In the genomic region with DNA sequence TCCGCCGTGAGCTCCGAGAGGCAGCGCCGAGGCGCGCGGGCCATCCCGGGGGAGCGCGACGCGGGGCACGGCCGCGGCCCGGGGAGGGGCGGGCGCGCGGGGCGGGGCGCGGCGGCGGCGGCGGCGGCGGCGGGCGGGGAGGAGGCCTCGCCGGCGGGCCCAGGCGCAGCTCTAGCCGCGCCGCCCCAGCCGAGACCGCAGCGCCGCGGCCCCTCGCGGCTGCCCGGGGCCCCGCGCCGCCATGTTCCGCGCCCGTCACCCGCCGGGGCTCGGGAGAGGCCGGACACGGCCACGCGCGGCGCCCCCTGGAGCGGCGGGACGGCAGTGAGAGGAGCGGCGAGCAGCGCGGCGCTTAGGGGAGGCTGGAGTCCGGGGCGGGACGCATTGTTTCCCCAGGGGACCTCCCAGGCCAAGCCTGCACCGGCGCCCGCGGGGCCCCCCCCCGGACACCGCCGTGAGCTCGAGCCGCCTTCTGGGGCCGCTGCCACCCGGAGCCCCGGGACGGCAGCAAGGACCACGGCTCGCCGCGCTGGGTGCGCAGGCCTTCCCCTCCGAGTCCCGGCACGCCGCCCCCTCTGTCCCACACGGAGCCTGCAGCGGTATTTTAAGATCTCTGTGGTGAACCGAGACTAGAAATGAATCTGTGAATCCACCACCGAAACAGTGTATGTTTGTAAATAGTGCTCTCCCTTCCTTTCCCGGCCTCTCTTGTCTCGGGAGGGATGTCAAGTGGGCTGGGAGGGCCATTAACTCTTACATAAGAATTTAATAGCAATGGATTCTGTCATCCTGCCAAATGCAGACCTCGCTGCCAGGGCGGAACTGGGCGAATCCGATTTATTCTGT, we compare ENCODE assay signal across 8 cellular contexts. TPM values are rescaled to one million over a fixed set of nuclear protein-coding genes. Genes with fewer than 3 reads are reported as not detected.
DNase-seq lines count a peak whose midpoint lies in the region; ATAC-seq and TF ChIP-seq lines count a peak whose summit lies in the region.

Gene KIF13A (minus strand): TSS at position 60 of the 846 bp plus-strand sequence. CDS start 172 bp downstream, outside the sequence.

- H3K36me3 ChIP-seq in neural cell (ENCODE audit: insufficient read depth, low read length): no peaks in the 10 kb centered on the region

- H3K27ac ChIP-seq in neural cell (ENCODE audit: low read length): peak within 1 kb of the TSS; percentile 51

- peak within 1 kb of the TSS; percentile 73 for H3K9ac ChIP-seq in neural cell (ENCODE audit: low read length)

- DNase-seq in DMS 273 (lab: John Stamatoyannopoulos, UW; ENCODE audit: unreplicated experiment) (peak; percentile 89), NOMO-1 (lab: John Stamatoyannopoulos, UW; ENCODE audit: unreplicated experiment in 2 of 2) (peak; percentile 45 to 73), germinal center (ENCODE audit: low spot score) (peak; percentile 68), ureter (ENCODE audit: low spot score) (peak; percentile 63)
- DNase-seq in activated naive CD4-positive, alpha-beta T cell treated with anti-CD3 and anti-CD28 coated beads, Interleukin-2, amount 50 U/mL, for 16 hours: peak; percentile 17

- peak within 1 kb of the TSS; percentile 48 for H2AFZ ChIP-seq in neural cell (ENCODE audit: low read depth, low read length)

- TF ChIP-seq RAD21 in neural cell (conservative IDR thresholded peaks at IDR 0.05): peak; percentile 37

- no peaks in the 10 kb centered on the region for H3F3A ChIP-seq in neural cell (ENCODE audit: insufficient read depth, low read length, poor library complexity, severe bottlenecking)

- peaks cover 15% of the 10 kb centered on the region for H3K79me2 ChIP-seq in neural cell (replicated peaks; ENCODE audit: insufficient read depth, low read length)

- peak; percentile 49 for TF ChIP-seq CTCF in neural cell (IDR thresholded peaks at IDR 0.05; ENCODE audit: poor library complexity, severe bottlenecking)

- H3K9me2 ChIP-seq in neural cell (ENCODE audit: insufficient read depth, low read length): no peaks in the 10 kb centered on the region

- H4K20me1 ChIP-seq in neural cell (ENCODE audit: insufficient read depth): no peaks in the 10 kb centered on the region

- peak within 1 kb of the TSS; percentile 88 for H3K4me2 ChIP-seq in neural cell (ENCODE audit: low read length)

- peak; percentile 76 for ATAC-seq in GM21367 (IDR thresholded peaks at IDR 0.05; ENCODE audit: unreplicated experiment)
- ATAC-seq in HG03575 (IDR thresholded peaks at IDR 0.05; ENCODE audit: extremely low read depth, insufficient number of reproducible peaks, low FRiP score, unreplicated experiment): peak; percentile 69

- H3K4me3 ChIP-seq in neural cell (ENCODE audit: low read length): peak within 1 kb of the TSS; percentile 82

- H3K9me3 ChIP-seq in neural cell (ENCODE audit: low read length): no peaks in the 10 kb centered on the region

- no peaks in the 10 kb centered on the region for H3K27me3 ChIP-seq in neural cell (ENCODE audit: insufficient read depth, low read depth, low read length)

- no peak for TF ChIP-seq EP300 in neural cell (conservative IDR thresholded peaks at IDR 0.05; ENCODE audit: poor library complexity, severe bottlenecking)

TF ChIP-seq in neural cell, 6 proteins besides CTCF, POLR2A, EP300 and RAD21:
- TF ChIP-seq POLR2AphosphoS5 (IDR thresholded peaks at IDR 0.05) (no peak), MXI1 (conservative IDR thresholded peaks at IDR 0.05; ENCODE audit: poor library complexity, severe bottlenecking) (peak; percentile 43), TAF1 (IDR thresholded peaks at IDR 0.05; ENCODE audit: low read depth) (no peak), SMC3 (conservative IDR thresholded peaks at IDR 0.05; ENCODE audit: poor library complexity) (peak; percentile 35)

RNA-seq across cellular contexts. Expression of gene KIF13A, which starts in this region (rescaled TPM):
- 9.4 and 12.8 TPM in 2 replicates for polyA plus RNA-seq in neural cell
- polyA minus RNA-seq in neural cell: 32.1 and 33.5 TPM in 2 replicates
- 57.7 TPM for total RNA-seq in ureter

Comparison
In these comparisons a context has a peak if more than half of its experiments do, and no peak if none do; other contexts are left out.
1. Peak in every context shown above with its lines: DNase-seq, ATAC-seq, H3K4me3 ChIP-seq and H3K27ac ChIP-seq.
2. DNase-seq: peak in every context shown above with its lines; median percentile 89 in DMS 273; 68 in germinal center; 63 in ureter; 59 in NOMO-1; 17 in activated naive CD4-positive, alpha-beta T cell treated with anti-CD3 and anti-CD28 coated beads, Interleukin-2, amount 50 U/mL, for 16 hours.